33 cellular contexts compared by ENCODE assay signal in the genomic region with DNA sequence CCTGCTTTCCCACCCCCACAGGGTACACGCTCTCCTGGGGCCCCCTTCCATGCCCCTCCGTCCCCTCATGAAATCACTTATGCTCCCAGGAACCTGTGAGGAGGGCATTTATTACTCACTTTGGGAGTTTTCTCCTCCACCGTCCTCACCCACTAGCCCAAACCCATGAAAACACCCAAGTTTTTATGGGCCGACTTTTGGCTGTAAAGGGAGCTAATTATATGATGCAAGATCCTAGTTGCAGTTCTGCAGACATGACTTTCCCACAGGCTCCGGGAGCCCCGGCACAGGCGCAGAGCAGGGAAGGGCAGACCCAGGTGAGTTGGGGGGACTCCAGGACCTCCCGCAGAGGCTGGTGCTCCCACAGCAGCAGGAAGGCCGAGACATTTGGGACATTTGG. TPM values are rescaled to one million over a fixed set of nuclear protein-coding genes. Genes with fewer than 3 reads are reported as not detected.
DNase-seq lines count a peak whose midpoint lies in the region; ATAC-seq, FAIRE-seq and TF ChIP-seq lines count a peak whose summit lies in the region.
"Had no signal": no experiment of that assay in that cellular context is flagged by ENCODE, and none has a peak within 500 bp of the region (broad histone marks: within the 10 kb centered on the region; RNA-seq: fewer than 3 reads in every experiment).

No MANE protein-coding gene starts in this region.

- H3K36me3 ChIP-seq in HepG2 (replicated peaks in 1 of 2; ENCODE audit: control insufficient read depth in 1 of 2, insufficient read depth in 2 of 2, low read length in 2 of 2) (peaks cover 50 to 66% of the 10 kb centered on the region in 2 experiments), right lobe of liver (peaks cover 5 to 41% (median 21%) of the 10 kb centered on the region in 4 donors), uterus (no peaks in the 10 kb centered on the region), hepatocyte (replicated peaks; ENCODE audit: insufficient read depth, low read depth) (no peaks in the 10 kb centered on the region)
- H3K36me3 ChIP-seq: colonic mucosa, neutrophil had no signal

- TF ChIP-seq RAD21 in HepG2 (CRISPR knock-in tag; IDR thresholded peaks at IDR 0.05): no peak

- 91% methylated on average over 8 of the region's 9 CpGs for WGBS in HepG2 (ENCODE audit: low lambda C conversion rate)
- 94% methylated on average over 4 of the region's 9 CpGs for WGBS in right lobe of liver (ENCODE audit: insufficient coverage, low coverage, low lambda C conversion rate, missing lambda C conversion rate)
- WGBS in hepatocyte (ENCODE audit: low lambda C conversion rate, missing lambda C conversion rate): 84% methylated on average over 9 of the region's 9 CpGs

- H2AFZ ChIP-seq in HepG2 (ENCODE audit: low read length) (no peak overlapping the region), hepatocyte (no peak overlapping the region)
- H2AFZ ChIP-seq: GM23248 had no signal

- H4K20me1 ChIP-seq in HepG2 (ENCODE audit: insufficient read depth, low read length): peaks cover 39% of the 10 kb centered on the region; the same call in 1 of the 2 replicates
- H4K20me1 ChIP-seq in hepatocyte (ENCODE audit: insufficient read depth, poor library complexity, severe bottlenecking): no peaks in the 10 kb centered on the region

- no TSS peak for BruUV-seq in HepG2 (replicated peaks; lab: Mats Ljungman, UMichigan)

- TF ChIP-seq EP300 in HepG2 (IDR thresholded peaks at IDR 0.05; ENCODE audit: low read depth in 2 of 2, low read length in 2 of 2): no peak
- TF ChIP-seq EP300 in HepG2 (CRISPR knock-in tag; IDR thresholded peaks at IDR 0.05; ENCODE audit: borderline replicate concordance): no peak

- DNase-seq in HepG2 (ENCODE audit: low spot score) (no peak), right lobe of liver (no peak), NB4 (ENCODE audit: low read depth) (peak; percentile 39), uterus (peak in 1 of 2 donors; percentile 17), NCI-H2196 treated with DMSO at 0.1 percent for 48 hours (lab: John Stamatoyannopoulos, UW; ENCODE audit: unreplicated experiment) (no peak), hepatocyte (ENCODE audit: low spot score) (no peak)
- DNase-seq: activated CD4-positive, alpha-beta T cell treated with anti-CD3 and anti-CD28 coated beads for 48 hours; activated gamma-delta T cell; activated naive CD8-positive, alpha-beta T cell treated with anti-CD3 and anti-CD28 coated beads for 36 hours; anterior cingulate cortex; Caco-2; colonic mucosa; effector CD4-positive, alpha-beta T cell; GM23248; KBM-7; MG63; NCI-H1417; NCI-H2029; NCI-H2227 treated with DMSO at 0.1 percent for 48 hours; NCI-H526 treated with DMSO at 0.1 percent for 48 hours; NK-92 treated with Interleukin-12 subunit alpha and Interleukin-12 subunit beta, amount 100 ng/mL, for 24 hours; sigmoid colon; stimulated activated CD4-positive, alpha-beta T cell treated with anti-CD3 and anti-CD28 coated beads, Interleukin-4, amount 100 ng/mL, for 1 hour had no signal

- H3K4me3 ChIP-seq in HepG2 (replicated peaks in 1 of 3; ENCODE audit: insufficient read depth in 1 of 3, low read depth in 2 of 3, low read length in 3 of 3): no peak overlapping the region
- H3K4me3 ChIP-seq in right lobe of liver: no peak overlapping the region
- no peak overlapping the region for H3K4me3 ChIP-seq in NB4 (ENCODE audit: low read depth, low read length)
- no peak overlapping the region for H3K4me3 ChIP-seq in uterus
- no peak overlapping the region for H3K4me3 ChIP-seq in hepatocyte
- H3K4me3 ChIP-seq: colonic mucosa, GM23248, MG63, sigmoid colon, SJSA1, tibial nerve had no signal

- H3K9me3 ChIP-seq in HepG2 (ENCODE audit: low read length): no peaks in the 10 kb centered on the region
- no peaks in the 10 kb centered on the region for H3K9me3 ChIP-seq in right lobe of liver
- no peaks in the 10 kb centered on the region for H3K9me3 ChIP-seq in uterus
- no peaks in the 10 kb centered on the region for H3K9me3 ChIP-seq in hepatocyte (ENCODE audit: low read depth)
- H3K9me3 ChIP-seq: Caco-2, colonic mucosa, MG63, neutrophil, sigmoid colon, SJSA1, tibial nerve had no signal

- H3K9ac ChIP-seq in HepG2 (ENCODE audit: insufficient read depth, low read depth, low read length): no peak overlapping the region
- H3K9ac ChIP-seq: GM23248 had no signal

- no peaks in the 10 kb centered on the region for H3K9me2 ChIP-seq in hepatocyte (replicated peaks; ENCODE audit: insufficient read depth)

- in situ Hi-C loops in HepG2 (cut with HindIII; ENCODE audit: extremely low pct_ligation_motif_present, low pct_unique_long_range_greater_than_20kb): no loop called here

- H3K4me2 ChIP-seq in HepG2 (ENCODE audit: low read depth, low read length) (no peak overlapping the region), hepatocyte (no peak overlapping the region)

- POLR2A ChIA-PET in HepG2 (lab: Yijun Ruan, JAX): no interaction called here

- CTCF ChIA-PET in HepG2 (lab: Yijun Ruan, JAX; ENCODE audit: low intra/inter-chr PET ratio, low total read pairs): no interaction called here

- H3K27me3 ChIP-seq in HepG2 (ENCODE audit: control insufficient read depth in 1 of 2, insufficient read depth in 2 of 2, low read length in 2 of 2) (no peaks in the 10 kb centered on the region), right lobe of liver (no peaks in the 10 kb centered on the region), uterus (no peaks in the 10 kb centered on the region), hepatocyte (no peaks in the 10 kb centered on the region)
- H3K27me3 ChIP-seq: colonic mucosa, MG63, sigmoid colon, SJSA1, tibial nerve had no signal

- H3K4me1 ChIP-seq in HepG2 (ENCODE audit: insufficient read depth, low read length) (peaks cover 23% of the 10 kb centered on the region), right lobe of liver (peaks cover 0 to 15% (median 3%) of the 10 kb centered on the region in 4 donors), uterus (peaks cover 0 to 10% of the 10 kb centered on the region in 2 donors), hepatocyte (ENCODE audit: insufficient read depth) (no peaks in the 10 kb centered on the region)
- H3K4me1 ChIP-seq: colonic mucosa, sigmoid colon had no signal

- TF ChIP-seq CTCF in HepG2 (CRISPR knock-in tag; IDR thresholded peaks at IDR 0.05): no peak
- TF ChIP-seq CTCF in right lobe of liver (IDR thresholded peaks at IDR 0.05): no peak
- TF ChIP-seq CTCF in NB4 (IDR thresholded peaks at IDR 0.05; ENCODE audit: low read depth, low read length): no peak
- TF ChIP-seq CTCF in uterus (IDR thresholded peaks at IDR 0.05): no peak
- no peak for TF ChIP-seq CTCF in hepatocyte (IDR thresholded peaks at IDR 0.05; ENCODE audit: poor library complexity)

- intact Hi-C loops in HepG2 (cut with micrococcal nuclease; ENCODE audit: unreplicated experiment): no loop called here
- intact Hi-C loops in right lobe of liver (cut with DNase I): no loop called here
- intact Hi-C loops in uterus (cut with DNase I; ENCODE audit: low total_unique reads): no loop called here

- no peaks in the 10 kb centered on the region for H3K79me2 ChIP-seq in HepG2 (ENCODE audit: insufficient read depth, low read length)
- H3K79me2 ChIP-seq in hepatocyte: no peaks in the 10 kb centered on the region

- TF ChIP-seq POLR2A in HepG2 (IDR thresholded peaks at IDR 0.05; ENCODE audit: insufficient read depth in 1 of 2, low read depth in 2 of 2, low read length in 2 of 2): no peak
- no peak for TF ChIP-seq POLR2A in right lobe of liver (IDR thresholded peaks at IDR 0.05)
- no peak for TF ChIP-seq POLR2A in NB4 (IDR thresholded peaks at IDR 0.05; ENCODE audit: extremely low read depth, insufficient read length)
- TF ChIP-seq POLR2A in uterus (IDR thresholded peaks at IDR 0.05): no peak

- ATAC-seq in HepG2: no peak
- ATAC-seq in right lobe of liver: no peak
- ATAC-seq in HG02884 (IDR thresholded peaks at IDR 0.05; ENCODE audit: unreplicated experiment): no peak

- no peak for FAIRE-seq in HepG2 (lab: Jason Lieb, UNC)
- FAIRE-seq: bronchial epithelial cell, islet of Langerhans had no signal

- no peak overlapping the region for H3K27ac ChIP-seq in HepG2 (ENCODE audit: extremely low read length, insufficient read depth, low read length)
- H3K27ac ChIP-seq in right lobe of liver: no peak overlapping the region
- H3K27ac ChIP-seq in cingulate gyrus (ENCODE audit: low read depth, low read length): peak overlapping the region; percentile 3
- H3K27ac ChIP-seq in uterus: peak overlapping the region; percentile 71 to 72
- no peak overlapping the region for H3K27ac ChIP-seq in hepatocyte
- H3K27ac ChIP-seq: C4-2B, colonic mucosa, GM23248, neutrophil, sigmoid colon, SJSA1 had no signal

RNA-seq across cellular contexts. Expression of a gene that starts 29.7 kb away (rescaled TPM):
- total RNA-seq in HepG2 (2016; rRNA removed; fragmentation: Illumina TruSeq; extraction: Trizol) (15.5 and 33.6 TPM in 2 replicates), right lobe of liver (10 to 100 TPM in 4 of 6 experiments, 1 to 10 TPM in 2; 6.0 to 14.7 (median 10.8) TPM), uterus (10 to 100 TPM in 2 of 4 donors, 1 to 10 TPM in 2; 2.4 to 32.9 (median 16.3) TPM), hepatocyte (26.7 and 27.3 TPM in 2 replicates)
- total RNA-seq in HepG2 (2016; cell fraction: cytosol; rRNA removed; fragmentation: Illumina TruSeq; extraction: Trizol; ENCODE audit: low read depth): 6.7 and 7.8 TPM in 2 replicates
- 10.8 and 35.8 TPM in 2 replicates for total RNA-seq in HepG2 (2016; cell fraction: insoluble cytoplasmic fraction; rRNA removed; fragmentation: Illumina TruSeq; extraction: Trizol)
- 14.9 and 16.9 TPM in 2 replicates for total RNA-seq in HepG2 (2016; cell fraction: membrane; rRNA removed; fragmentation: Illumina TruSeq; extraction: Trizol)
- total RNA-seq in HepG2 (2016; cell fraction: nucleus; rRNA removed; fragmentation: Illumina TruSeq; extraction: Trizol): 41.9 and 47.9 TPM in 2 replicates
- polyA plus RNA-seq in HepG2 (2011; rRNA removed) (53.6 and 62.5 TPM in 2 replicates), hepatocyte (20.0 and 20.4 TPM in 2 replicates)
- 39.1 and 62.9 TPM in 2 replicates for polyA plus RNA-seq in HepG2 (2011; cell fraction: cytosol; rRNA removed)
- 163 and 212 TPM in 2 replicates for polyA plus RNA-seq in HepG2 (2011; cell fraction: nucleus; rRNA removed)
- polyA plus RNA-seq in HepG2 (2012): 25.4 and 56.3 TPM in 2 replicates
- polyA plus RNA-seq in HepG2 (2016; cell fraction: cytosol; fragmentation: Illumina TruSeq; extraction: Trizol; ENCODE audit: low read depth): 2.1 and 2.2 TPM in 2 replicates
- polyA plus RNA-seq in HepG2 (2016; cell fraction: insoluble cytoplasmic fraction; fragmentation: Illumina TruSeq; extraction: Trizol; ENCODE audit: low read depth): 11.5 and 14.9 TPM in 2 replicates
- polyA plus RNA-seq in HepG2 (2016; cell fraction: membrane; fragmentation: Illumina TruSeq; extraction: Trizol; ENCODE audit: low read depth): 5.7 and 6.8 TPM in 2 replicates
- 84.4 and 87.2 TPM in 2 replicates for polyA plus RNA-seq in HepG2 (2016; cell fraction: nucleus; fragmentation: Illumina TruSeq; extraction: Trizol; ENCODE audit: insufficient read depth, low read depth)
- 69.9 and 218 TPM in 2 replicates for polyA minus RNA-seq in HepG2 (2011; rRNA and poly(A)+ RNA removed; ENCODE audit: low replicate concordance)
- polyA minus RNA-seq in HepG2 (2011; cell fraction: cytosol; rRNA and poly(A)+ RNA removed): 72.7 and 86.9 TPM in 2 replicates
- polyA minus RNA-seq in HepG2 (2011; cell fraction: nucleus; rRNA and poly(A)+ RNA removed): 65.6 and 79.3 TPM in 2 replicates

RNA-seq across cellular contexts. Expression of a gene that starts 52.7 kb away (rescaled TPM):
- total RNA-seq in HepG2 (2016; rRNA removed; fragmentation: Illumina TruSeq; extraction: Trizol) (not detected in 2 replicates), right lobe of liver (under 1 TPM in 2 of 6 experiments, not detected in 4; 0.19 to 1.00 TPM), uterus (under 1 TPM in 2 of 4 donors, not detected in 2; 0.28 to 0.85 TPM), hepatocyte (3.3 and 3.5 TPM in 2 replicates)
- not detected in 2 replicates for total RNA-seq in HepG2 (2016; cell fraction: cytosol; rRNA removed; fragmentation: Illumina TruSeq; extraction: Trizol; ENCODE audit: low read depth)
- not detected in 2 replicates for total RNA-seq in HepG2 (2016; cell fraction: insoluble cytoplasmic fraction; rRNA removed; fragmentation: Illumina TruSeq; extraction: Trizol)
- total RNA-seq in HepG2 (2016; cell fraction: membrane; rRNA removed; fragmentation: Illumina TruSeq; extraction: Trizol): not detected in 2 replicates
- not detected in 2 replicates for total RNA-seq in HepG2 (2016; cell fraction: nucleus; rRNA removed; fragmentation: Illumina TruSeq; extraction: Trizol)
- polyA plus RNA-seq in HepG2 (2011; rRNA removed) (0.07 and 0.10 TPM in 2 replicates), hepatocyte (7.5 and 11.7 TPM in 2 replicates)
- polyA plus RNA-seq in HepG2 (2011; cell fraction: cytosol; rRNA removed): 0.06 and 0.11 TPM in 2 replicates
- polyA plus RNA-seq in HepG2 (2011; cell fraction: nucleus; rRNA removed): 0.10 and 0.17 TPM in 2 replicates
- 0.13 and 0.69 TPM in 2 replicates for polyA plus RNA-seq in HepG2 (2012)
- not detected in 2 replicates for polyA plus RNA-seq in HepG2 (2016; cell fraction: cytosol; fragmentation: Illumina TruSeq; extraction: Trizol; ENCODE audit: low read depth)
- polyA plus RNA-seq in HepG2 (2016; cell fraction: insoluble cytoplasmic fraction; fragmentation: Illumina TruSeq; extraction: Trizol; ENCODE audit: low read depth): not detected in 2 replicates
- polyA plus RNA-seq in HepG2 (2016; cell fraction: membrane; fragmentation: Illumina TruSeq; extraction: Trizol; ENCODE audit: low read depth): 0.09 TPM in 1 of 2 replicates, not detected in the other
- polyA plus RNA-seq in HepG2 (2016; cell fraction: nucleus; fragmentation: Illumina TruSeq; extraction: Trizol; ENCODE audit: insufficient read depth, low read depth): not detected in 2 replicates
- 0.22 and 1.1 TPM in 2 replicates for polyA minus RNA-seq in HepG2 (2011; rRNA and poly(A)+ RNA removed; ENCODE audit: low replicate concordance)
- not detected in 2 replicates for polyA minus RNA-seq in HepG2 (2011; cell fraction: cytosol; rRNA and poly(A)+ RNA removed)
- not detected in 2 replicates for polyA minus RNA-seq in HepG2 (2011; cell fraction: nucleus; rRNA and poly(A)+ RNA removed)
- total RNA-seq: liver, mesenteric fat pad, tibial nerve had no signal

Comparison
In these comparisons a context has a peak if more than half of its experiments do, and no peak if none do; other contexts are left out.
1. H3K27ac ChIP-seq: peak in cingulate gyrus (single experiment) and uterus (2 of 2); none in HepG2 (single experiment), right lobe of liver (0 of 3) and hepatocyte (single experiment).